22 cellular contexts compared by ENCODE assay signal in the genomic region with DNA sequence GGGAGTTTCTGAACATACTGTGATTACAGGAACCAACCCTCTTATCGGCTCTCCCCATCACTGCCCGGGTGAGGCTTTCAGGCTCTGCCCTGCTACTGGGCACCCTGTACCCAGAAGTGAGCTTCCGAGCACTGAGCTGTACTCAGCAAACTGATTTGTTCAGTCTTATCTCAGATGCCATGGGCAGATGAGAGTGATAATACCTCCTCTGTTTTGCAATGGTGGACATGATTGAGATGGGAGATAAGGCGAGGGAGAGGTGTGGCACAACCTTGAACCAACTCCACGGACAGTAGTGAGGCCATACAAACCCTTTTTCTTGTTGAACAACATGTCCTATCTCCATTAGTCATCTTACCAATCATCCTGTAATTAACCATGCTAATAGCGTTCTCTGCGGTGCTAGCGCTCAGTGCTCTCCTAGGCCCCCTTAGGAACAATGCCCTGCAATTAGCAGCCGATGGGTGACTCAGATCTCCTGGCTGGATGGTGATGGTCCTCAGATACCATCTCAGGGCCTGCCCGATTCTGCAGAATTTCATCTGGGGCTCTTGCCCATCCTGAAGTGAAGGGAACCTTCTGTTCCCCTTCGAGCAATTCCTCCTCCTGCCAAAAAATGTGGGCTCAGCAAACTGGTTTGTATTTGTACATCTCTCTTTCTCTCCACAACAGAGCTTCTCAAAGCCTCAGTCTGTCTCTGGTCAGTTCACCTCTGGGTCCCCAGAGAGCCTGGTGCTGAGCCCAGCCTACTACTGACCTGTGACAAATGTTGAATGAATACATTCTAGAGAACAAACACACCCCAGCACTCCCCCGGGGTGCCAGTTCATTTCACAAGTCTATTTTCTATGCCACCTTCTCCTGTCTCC.
"Had no signal": no experiment of that assay in that cellular context is flagged by ENCODE, and none has a peak within 500 bp of the region (broad histone marks: within the 10 kb centered on the region; RNA-seq: fewer than 3 reads in every experiment).

No MANE protein-coding gene starts in this region.

- H3K9me3 ChIP-seq: thyroid gland, vagina had no signal

- H3K27ac Mint-ChIP-seq: activated CD8-positive, alpha-beta T cell treated with anti-CD3 and anti-CD28 coated beads, Interleukin-2, amount 10 ng/mL, durations not matched to agents 7 days and 5 days; activated naive CD8-positive, alpha-beta T cell; activated T-cell treated with anti-CD3 and anti-CD28 coated beads, Interleukin-2, amount 50 U/mL, for 72 hours; dendritic cell treated with granulocyte-macrophage colony-stimulating factor and Interleukin-4, amounts not matched to agents 40 ng/mL and 50 ng/mL, for 4 days; immature natural killer cell; naive B cell; T-helper 17 cell; WTC11 had no signal

- H3K9me3 Mint-ChIP-seq: activated T-cell treated with anti-CD3 and anti-CD28 coated beads, Interleukin-2, amount 50 U/mL, for 72 hours; dendritic cell treated with granulocyte-macrophage colony-stimulating factor and Interleukin-4, amounts not matched to agents 40 ng/mL and 50 ng/mL, for 4 days had no signal

- H3K27me3 ChIP-seq: brain microvascular endothelial cell, thyroid gland, vagina had no signal

- H3K36me3 Mint-ChIP-seq: activated naive CD8-positive, alpha-beta T cell; immature natural killer cell had no signal

- ATAC-seq: activated CD8-positive, alpha-beta T cell treated with anti-CD3 and anti-CD28 coated beads, Interleukin-2, amount 10 ng/mL, durations not matched to agents 7 days and 5 days; activated T-cell treated with anti-CD3 and anti-CD28 coated beads, Interleukin-2, amount 50 U/mL, for 72 hours; heart left ventricle; left colon; T-helper 17 cell; WTC11 had no signal

- H3K36me3 ChIP-seq: brain microvascular endothelial cell, heart left ventricle, thyroid gland, vagina had no signal

- DNase-seq: activated CD4-positive, alpha-beta T cell treated with anti-CD3 and anti-CD28 coated beads for 4 hours; activated CD8-positive, alpha-beta memory T cell treated with anti-CD3 and anti-CD28 coated beads, Interleukin-2, amount 50 U/mL, for 48 hours; activated CD8-positive, alpha-beta T cell treated with anti-CD3 and anti-CD28 coated beads, Interleukin-2, amount 10 ng/mL, durations not matched to agents 7 days and 5 days; activated gamma-delta T cell; activated T-cell treated with anti-CD3 and anti-CD28 coated beads, Interleukin-2, amount 50 U/mL, for 72 hours; brain microvascular endothelial cell; cerebellar nuclear complex; effector memory CD4-positive, alpha-beta T cell; foreskin melanocyte; heart left ventricle; immature natural killer cell; left colon; naive B cell; retina; stimulated activated CD4-positive, alpha-beta T cell treated with anti-CD3 and anti-CD28 coated beads, Interleukin-12 subunit alpha, Interleukin-12 subunit beta, amount 100 ng/mL, for 4 hours; stimulated activated CD4-positive, alpha-beta T cell treated with anti-CD3 and anti-CD28 coated beads, Interleukin-2, amount 100 ng/mL, for 24 hours; T-helper 17 cell; thyroid gland had no signal

- H3K4me3 ChIP-seq: heart left ventricle, thyroid gland, vagina had no signal

- H3K4me3 Mint-ChIP-seq: activated CD8-positive, alpha-beta T cell treated with anti-CD3 and anti-CD28 coated beads, Interleukin-2, amount 10 ng/mL, durations not matched to agents 7 days and 5 days; activated naive CD8-positive, alpha-beta T cell; activated T-cell treated with anti-CD3 and anti-CD28 coated beads, Interleukin-2, amount 50 U/mL, for 72 hours; dendritic cell treated with granulocyte-macrophage colony-stimulating factor and Interleukin-4, amounts not matched to agents 40 ng/mL and 50 ng/mL, for 4 days; immature natural killer cell; naive B cell; T-helper 17 cell; WTC11 had no signal

- H3K4me1 Mint-ChIP-seq: naive B cell had no signal

- H3K27ac ChIP-seq: brain microvascular endothelial cell, heart left ventricle, thyroid gland, vagina had no signal
